ENCODE assay signal across 1 cellular context in genomic region chr1:175887521-175887920, GRCh38.
TF ChIP-seq lines count a peak whose summit lies in the region.

No MANE protein-coding gene starts in this region.

TF ChIP-seq in SK-N-SH, 30 proteins besides CTCF, POLR2A, EP300 and RAD21 (continued from another document):
- TF ChIP-seq REST (IDR thresholded peaks at IDR 0.05; ENCODE audit: low read depth, low read length) (no peak), SIN3A (IDR thresholded peaks at IDR 0.05; ENCODE audit: borderline replicate concordance, low read depth, low read length) (no peak)
